Comparison of ENCODE assay signal across 18 cellular contexts in genomic region chr2:133776936-133777587, GRCh38.
DNase-seq lines count a peak whose midpoint lies in the region; ATAC-seq and TF ChIP-seq lines count a peak whose summit lies in the region.
"Had no signal": no experiment of that assay in that cellular context is flagged by ENCODE, and none has a peak within 500 bp of the region (broad histone marks: within the 10 kb centered on the region; RNA-seq: fewer than 3 reads in every experiment).

No MANE protein-coding gene starts in this region.

- no peak for TF ChIP-seq RAD21 in HCT116 (IDR thresholded peaks at IDR 0.05; ENCODE audit: low read depth)
- peak; percentile 26 to 29 for TF ChIP-seq RAD21 in liver (IDR thresholded peaks at IDR 0.05)

- H3K27me3 Mint-ChIP-seq in stimulated activated memory B cell treated with anti-CD40 and anti-IgM and Interleukin-4, amounts not matched to agents 10 μg/mL and 1 μg/mL and 100 μg/mL, for 72 hours, result no peaks in the 10 kb centered on the region

- TF ChIP-seq POLR2A in HCT116 (IDR thresholded peaks at IDR 0.05; ENCODE audit: borderline replicate concordance, extremely low read depth, insufficient read depth, insufficient read length), result no peak

- no peak overlapping the region for H3K27ac Mint-ChIP-seq in stimulated activated memory B cell treated with anti-CD40 and anti-IgM and Interleukin-4, amounts not matched to agents 10 μg/mL and 1 μg/mL and 100 μg/mL, for 72 hours
- H3K27ac Mint-ChIP-seq: CD4-positive, alpha-beta T cell; IgD-negative memory B cell had no signal

- H3K4me1 ChIP-seq in HCT116 (ENCODE audit: control insufficient read depth in 1 of 2, insufficient read depth in 2 of 2, low read length in 2 of 2), result peaks cover 2 to 7% of the 10 kb centered on the region in 2 experiments; a peak in 3 of 4 replicates
- H3K4me1 ChIP-seq in liver (ENCODE audit: control insufficient read depth in 4 of 4, insufficient read depth in 4 of 4, low read length in 3 of 4), result peaks cover 6 to 23% (median 16%) of the 10 kb centered on the region in 4 donors

- no peak overlapping the region for H3K4me2 ChIP-seq in HCT116 (ENCODE audit: low read length)
- H3K4me2 ChIP-seq: A549 had no signal

- no peaks in the 10 kb centered on the region for H3K9me3 Mint-ChIP-seq in stimulated activated memory B cell treated with anti-CD40 and anti-IgM and Interleukin-4, amounts not matched to agents 10 μg/mL and 1 μg/mL and 100 μg/mL, for 72 hours
- H3K9me3 Mint-ChIP-seq: CD4-positive, alpha-beta T cell; IgD-negative memory B cell had no signal

- no TSS peak for BruUV-seq in HCT116 (replicated peaks; lab: Mats Ljungman, UMichigan)

- H3K9me3 ChIP-seq in HCT116 (ENCODE audit: control insufficient read depth in 1 of 2, insufficient read depth in 1 of 2, low read depth in 1 of 2, low read length in 2 of 2) (no peaks in the 10 kb centered on the region), liver (ENCODE audit: control insufficient read depth in 4 of 4, low read length in 3 of 4) (no peaks in the 10 kb centered on the region)
- H3K9me3 ChIP-seq: A549, Caco-2 had no signal

- RAD21 ChIA-PET in HCT116 (lab: Charles Lee; ENCODE audit: low non-redundant PET in 1 of 2, low total read pairs in 2 of 2, uncharacterized antibody in 2 of 2, unreplicated experiment in 2 of 2), result no interaction called here

- H3K9me2 ChIP-seq in HCT116 (ENCODE audit: insufficient read depth), result no peaks in the 10 kb centered on the region

- intact Hi-C loops in HCT116 (cut with micrococcal nuclease), result no loop called here

- H3K27me3 ChIP-seq in HCT116 (ENCODE audit: insufficient read depth, low read length), result no peaks in the 10 kb centered on the region
- no peaks in the 10 kb centered on the region for H3K27me3 ChIP-seq in liver (ENCODE audit: control insufficient read depth in 4 of 4, insufficient read depth in 4 of 4, low read length in 3 of 4)

- ATAC-seq in HCT116, result no peak
- ATAC-seq in stimulated activated memory B cell treated with anti-CD40 and anti-IgM and Interleukin-4, amounts not matched to agents 10 μg/mL and 1 μg/mL and 100 μg/mL, for 72 hours, result peak; percentile 12
- no peak for ATAC-seq in GM19328 (IDR thresholded peaks at IDR 0.05; ENCODE audit: unreplicated experiment)
- ATAC-seq: A549 had no signal

- DNase-seq in HCT116 (ENCODE audit: low read depth, low spot score), result no peak
- peak; percentile 15 for DNase-seq in RPMI7951 (ENCODE audit: low read depth)
- DNase-seq in activated CD4-positive, alpha-beta T cell treated with anti-CD3 and anti-CD28 coated beads for 1 hour, result no peak
- no peak for DNase-seq in putamen (ENCODE audit: low spot score)
- DNase-seq: AML-193; Caco-2; CD4-positive, alpha-beta T cell; GOT3; H7; KBM-7 had no signal

- no peak overlapping the region for H3K9ac ChIP-seq in HCT116 (ENCODE audit: low read length)
- no peak overlapping the region for H3K9ac ChIP-seq in liver (ENCODE audit: low read depth in 1 of 2, low read length in 2 of 2)

- H2AFZ ChIP-seq in HCT116 (ENCODE audit: low read depth, low read length, poor library complexity, severe bottlenecking), result peak overlapping the region; percentile 26

- POLR2A ChIA-PET in HCT116 (lab: Charles Lee), result interaction anchor here (0.9 kb wide), 1 partner anchor 41 kb away, joined by 3 read pairs; no protein-coding TSS in a partner anchor

- 55% methylated on average over 8 of the region's 8 CpGs for WGBS in liver

- H3K4me3 ChIP-seq in HCT116 (replicated peaks in 1 of 2; ENCODE audit: low read depth in 1 of 2, low read length in 2 of 2) (no peak overlapping the region), liver (ENCODE audit: low read depth in 1 of 3, low read length in 3 of 3) (no peak overlapping the region)
- H3K4me3 ChIP-seq: A549 had no signal

- H3K79me2 ChIP-seq in HCT116 (ENCODE audit: insufficient read depth, low read length), result no peaks in the 10 kb centered on the region

- H3K36me3 ChIP-seq in HCT116 (ENCODE audit: control insufficient read depth in 1 of 2, insufficient read depth in 2 of 2, low read length in 2 of 2) (no peaks in the 10 kb centered on the region), liver (ENCODE audit: control insufficient read depth in 4 of 4, insufficient read depth in 3 of 4, low read depth in 1 of 4, low read length in 3 of 4) (no peaks in the 10 kb centered on the region)

- TF ChIP-seq CTCF in HCT116 (IDR thresholded peaks at IDR 0.05 in 2 of 3, conservative IDR thresholded peaks at IDR 0.05 in 1 of 3; ENCODE audit: borderline replicate concordance in 1 of 3, insufficient read depth in 1 of 3, low read depth in 2 of 3, low read length in 2 of 3) (no peak), liver (IDR thresholded peaks at IDR 0.05; ENCODE audit: low read depth, low read length, missing input control) (no peak)

- no peaks in the 10 kb centered on the region for H3K4me1 Mint-ChIP-seq in stimulated activated memory B cell treated with anti-CD40 and anti-IgM and Interleukin-4, amounts not matched to agents 10 μg/mL and 1 μg/mL and 100 μg/mL, for 72 hours
- H3K4me1 Mint-ChIP-seq: IgD-negative memory B cell had no signal

- H3K36me3 Mint-ChIP-seq in stimulated activated memory B cell treated with anti-CD40 and anti-IgM and Interleukin-4, amounts not matched to agents 10 μg/mL and 1 μg/mL and 100 μg/mL, for 72 hours, result no peaks in the 10 kb centered on the region
- H3K36me3 Mint-ChIP-seq: IgD-negative memory B cell had no signal

- no peak overlapping the region for H3K27ac ChIP-seq in HCT116 (ENCODE audit: low read depth, low read length)
- H3K27ac ChIP-seq in liver (ENCODE audit: low read depth in 1 of 2, low read length in 2 of 2), result peak overlapping the region; percentile 4 to 59
- H3K27ac ChIP-seq: 22Rv1, C4-2B, HL-60 had no signal

- CTCF ChIA-PET in HCT116 (lab: Charles Lee), result no interaction called here

- no peaks in the 10 kb centered on the region for H4K20me1 ChIP-seq in HCT116 (ENCODE audit: insufficient read depth)

- H3K4me3 Mint-ChIP-seq in stimulated activated memory B cell treated with anti-CD40 and anti-IgM and Interleukin-4, amounts not matched to agents 10 μg/mL and 1 μg/mL and 100 μg/mL, for 72 hours, result no peak overlapping the region
- H3K4me3 Mint-ChIP-seq: CD4-positive, alpha-beta T cell; IgD-negative memory B cell had no signal

TF ChIP-seq in HCT116, 20 proteins besides CTCF, POLR2A, EP300 and RAD21 (continues in another document):
- TF ChIP-seq ZFX (IDR thresholded peaks at IDR 0.05), result no peak
- TF ChIP-seq REST (IDR thresholded peaks at IDR 0.05; ENCODE audit: low read depth), result no peak
- TF ChIP-seq EZH2phosphoT487 (IDR thresholded peaks at IDR 0.05; ENCODE audit: borderline replicate concordance), result no peak
- no peak for TF ChIP-seq ELF1 (IDR thresholded peaks at IDR 0.05; ENCODE audit: borderline replicate concordance, low read depth)
- TF ChIP-seq EGR1 (IDR thresholded peaks at IDR 0.05; ENCODE audit: low read depth), result no peak

TF ChIP-seq in liver, 16 proteins besides CTCF, POLR2A, EP300 and RAD21:
- TF ChIP-seq RXRA (IDR thresholded peaks at IDR 0.05), result peak; percentile 68 to 70
- TF ChIP-seq HNF4A (conservative IDR thresholded peaks at IDR 0.05), result peak; percentile 95
- peak; percentile 36 for TF ChIP-seq ZBTB33 (IDR thresholded peaks at IDR 0.05)
- no peak for TF ChIP-seq MAX (IDR thresholded peaks at IDR 0.05)
- TF ChIP-seq FOXA2 (IDR thresholded peaks at IDR 0.05), result no peak
- TF ChIP-seq GABPA (IDR thresholded peaks at IDR 0.05 in 1 of 2, conservative IDR thresholded peaks at IDR 0.05 in 1 of 2), result no peak
- peak; percentile 75 for TF ChIP-seq HNF4G (IDR thresholded peaks at IDR 0.05)
- TF ChIP-seq SP1 (IDR thresholded peaks at IDR 0.05), result peak; percentile 64
- peak; percentile 66 for TF ChIP-seq NR2F2 (IDR thresholded peaks at IDR 0.05)
- TF ChIP-seq JUND (IDR thresholded peaks at IDR 0.05), result peak; percentile 17 to 35
- no peak for TF ChIP-seq YY1 (IDR thresholded peaks at IDR 0.05)
